In genomic region chr12:33944703-33945437, GRCh38 we compare ENCODE assay signal across 26 cellular contexts.
"Had no signal": no experiment of that assay in that cellular context is flagged by ENCODE, and none has a peak within 500 bp of the region (broad histone marks: within the 10 kb centered on the region; RNA-seq: fewer than 3 reads in every experiment).

No MANE protein-coding gene starts in this region.

- H3K4me1 ChIP-seq: gastrocnemius medialis, pancreas, psoas muscle, suprapubic skin, tibial nerve, uterus had no signal

- H3K4me1 Mint-ChIP-seq: activated CD4-positive, alpha-beta T cell treated with anti-CD3 and anti-CD28 coated beads for 36 hours; naive thymus-derived CD4-positive, alpha-beta T cell; neural crest cell; stimulated activated naive B cell treated with anti-CD40 and anti-IgM and Interleukin-4, amounts not matched to agents 10 μg/mL and 1 μg/mL and 100 μg/mL, for 72 hours had no signal

- ATAC-seq: activated CD4-positive, alpha-beta T cell treated with anti-CD3 and anti-CD28 coated beads for 36 hours; activated naive CD4-positive, alpha-beta T cell treated with anti-CD3 and anti-CD28 coated beads, Interleukin-2, amount 50 U/mL, for 72 hours; activated T-cell treated with anti-CD3 and anti-CD28 coated beads, Interleukin-2, amount 50 U/mL, for 72 hours; gastrocnemius medialis; left ventricle myocardium superior; naive thymus-derived CD4-positive, alpha-beta T cell; pancreas; psoas muscle; stimulated activated naive B cell treated with anti-CD40 and anti-IgM and Interleukin-4, amounts not matched to agents 10 μg/mL and 1 μg/mL and 100 μg/mL, for 72 hours had no signal

- H3K27ac ChIP-seq: gastrocnemius medialis, pancreas, psoas muscle, suprapubic skin, tibial nerve, uterus had no signal

- H3K9me3 ChIP-seq: gastrocnemius medialis, pancreas, uterus had no signal

- DNase-seq: activated CD4-positive, alpha-beta T cell treated with anti-CD3 and anti-CD28 coated beads for 36 hours; activated CD4-positive, CD25-positive, alpha-beta regulatory T cell; activated naive CD4-positive, alpha-beta T cell; activated T-cell treated with anti-CD3 and anti-CD28 coated beads for 4 hours; activated T-cell treated with anti-CD3 and anti-CD28 coated beads, Interleukin-2, amount 50 U/mL, for 72 hours; dermis blood vessel endothelial cell; effector CD4-positive, alpha-beta T cell; erythroblast; gastrocnemius medialis; glutamatergic neuron; islet precursor cell; left ventricle myocardium superior; mammary epithelial cell; midbrain; naive thymus-derived CD4-positive, alpha-beta T cell; nucleus accumbens; pancreas; psoas muscle; stimulated activated CD4-positive, alpha-beta T cell treated with anti-CD3 and anti-CD28 coated beads, Interleukin-1b, Interleukin-23, amount 100 ng/mL, for 48 hours; stimulated activated naive B cell treated with anti-CD40 and anti-IgM and Interleukin-4, amounts not matched to agents 10 μg/mL and 1 μg/mL and 100 μg/mL, for 72 hours; uterus had no signal

- H3K27ac Mint-ChIP-seq: activated CD4-positive, alpha-beta T cell treated with anti-CD3 and anti-CD28 coated beads for 36 hours; activated naive CD4-positive, alpha-beta T cell treated with anti-CD3 and anti-CD28 coated beads, Interleukin-2, amount 50 U/mL, for 72 hours; activated T-cell treated with anti-CD3 and anti-CD28 coated beads, Interleukin-2, amount 50 U/mL, for 72 hours; naive thymus-derived CD4-positive, alpha-beta T cell; stimulated activated naive B cell treated with anti-CD40 and anti-IgM and Interleukin-4, amounts not matched to agents 10 μg/mL and 1 μg/mL and 100 μg/mL, for 72 hours had no signal

- H3K4me3 Mint-ChIP-seq: activated CD4-positive, alpha-beta T cell treated with anti-CD3 and anti-CD28 coated beads for 36 hours; activated T-cell treated with anti-CD3 and anti-CD28 coated beads, Interleukin-2, amount 50 U/mL, for 72 hours; naive thymus-derived CD4-positive, alpha-beta T cell; neural crest cell; stimulated activated naive B cell treated with anti-CD40 and anti-IgM and Interleukin-4, amounts not matched to agents 10 μg/mL and 1 μg/mL and 100 μg/mL, for 72 hours had no signal

- H3K36me3 ChIP-seq: gastrocnemius medialis, pancreas, suprapubic skin, tibial nerve, uterus had no signal

- H3K27me3 ChIP-seq: gastrocnemius medialis, pancreas, suprapubic skin, tibial nerve, uterus had no signal

- H3K4me3 ChIP-seq: gastrocnemius medialis, pancreas, psoas muscle, smooth muscle cell, suprapubic skin, tibial nerve, uterus had no signal

- H3K4me2 ChIP-seq: smooth muscle cell had no signal

- H3K36me3 Mint-ChIP-seq: stimulated activated naive B cell treated with anti-CD40 and anti-IgM and Interleukin-4, amounts not matched to agents 10 μg/mL and 1 μg/mL and 100 μg/mL, for 72 hours had no signal

- H3K27me3 Mint-ChIP-seq: stimulated activated naive B cell treated with anti-CD40 and anti-IgM and Interleukin-4, amounts not matched to agents 10 μg/mL and 1 μg/mL and 100 μg/mL, for 72 hours had no signal
